Comparison of ENCODE assay signal across 16 cellular contexts in genomic region chr6:56650191-56650590, GRCh38.
"Had no signal": no experiment of that assay in that cellular context is flagged by ENCODE, and none has a peak within 500 bp of the region (broad histone marks: within the 10 kb centered on the region; RNA-seq: fewer than 3 reads in every experiment).

No MANE protein-coding gene starts in this region.

- H3K4me3 ChIP-seq: hepatocyte, transverse colon had no signal

- H3K4me3 Mint-ChIP-seq: activated T-helper 17 cell treated with anti-CD3 and anti-CD28 coated beads, Interleukin-2, amount 50 U/mL, for 72 hours; dendritic cell treated with granulocyte-macrophage colony-stimulating factor and Interleukin-4, amounts not matched to agents 40 ng/mL and 50 ng/mL, for 4 days; natural killer cell treated with Interleukin-12 subunit alpha and Interleukin-12 subunit beta and Interleukin-15 and Interleukin-18, amount 100 ng/mL, for 72 hours; stimulated activated naive B cell treated with anti-CD40 and anti-IgM and Interleukin-4, amounts not matched to agents 10 μg/mL and 1 μg/mL and 100 μg/mL, for 72 hours had no signal

- H3K27ac Mint-ChIP-seq: activated T-helper 17 cell treated with anti-CD3 and anti-CD28 coated beads, Interleukin-2, amount 50 U/mL, for 72 hours; dendritic cell treated with granulocyte-macrophage colony-stimulating factor and Interleukin-4, amounts not matched to agents 40 ng/mL and 50 ng/mL, for 4 days; natural killer cell treated with Interleukin-12 subunit alpha and Interleukin-12 subunit beta and Interleukin-15 and Interleukin-18, amount 100 ng/mL, for 72 hours; stimulated activated naive B cell treated with anti-CD40 and anti-IgM and Interleukin-4, amounts not matched to agents 10 μg/mL and 1 μg/mL and 100 μg/mL, for 72 hours had no signal

- H2AFZ ChIP-seq: hepatocyte had no signal

- H3K9me3 ChIP-seq: transverse colon had no signal

- ATAC-seq: activated T-helper 17 cell treated with anti-CD3 and anti-CD28 coated beads, Interleukin-2, amount 50 U/mL, for 72 hours; left ventricle myocardium superior; natural killer cell treated with Interleukin-12 subunit alpha and Interleukin-12 subunit beta and Interleukin-15 and Interleukin-18, amount 100 ng/mL, for 72 hours; stimulated activated naive B cell treated with anti-CD40 and anti-IgM and Interleukin-4, amounts not matched to agents 10 μg/mL and 1 μg/mL and 100 μg/mL, for 72 hours had no signal

- H3K9me3 Mint-ChIP-seq: activated T-helper 17 cell treated with anti-CD3 and anti-CD28 coated beads, Interleukin-2, amount 50 U/mL, for 72 hours; dendritic cell treated with granulocyte-macrophage colony-stimulating factor and Interleukin-4, amounts not matched to agents 40 ng/mL and 50 ng/mL, for 4 days; natural killer cell treated with Interleukin-12 subunit alpha and Interleukin-12 subunit beta and Interleukin-15 and Interleukin-18, amount 100 ng/mL, for 72 hours; stimulated activated naive B cell treated with anti-CD40 and anti-IgM and Interleukin-4, amounts not matched to agents 10 μg/mL and 1 μg/mL and 100 μg/mL, for 72 hours had no signal

- H3K4me2 ChIP-seq: hepatocyte had no signal

- H3K36me3 Mint-ChIP-seq: natural killer cell treated with Interleukin-12 subunit alpha and Interleukin-12 subunit beta and Interleukin-15 and Interleukin-18, amount 100 ng/mL, for 72 hours; stimulated activated naive B cell treated with anti-CD40 and anti-IgM and Interleukin-4, amounts not matched to agents 10 μg/mL and 1 μg/mL and 100 μg/mL, for 72 hours had no signal

- H3K27me3 Mint-ChIP-seq: activated T-helper 17 cell treated with anti-CD3 and anti-CD28 coated beads, Interleukin-2, amount 50 U/mL, for 72 hours; dendritic cell treated with granulocyte-macrophage colony-stimulating factor and Interleukin-4, amounts not matched to agents 40 ng/mL and 50 ng/mL, for 4 days had no signal

- DNase-seq: activated CD4-positive, alpha-beta T cell treated with anti-CD3 and anti-CD28 coated beads for 1 hour; activated CD4-positive, alpha-beta T cell treated with anti-CD3 and anti-CD28 coated beads, Interleukin-2, amount 50 U/mL, for 4 hours; activated naive CD4-positive, alpha-beta T cell treated with Interleukin-2 at 50 U/mL for 16 hours; anterior cingulate cortex; left ventricle myocardium superior; mesendoderm; posterior cingulate gyrus; stimulated activated CD4-positive, alpha-beta T cell treated with anti-CD3 and anti-CD28 coated beads, Interleukin-4, amount 100 ng/mL, for 1 hour; stimulated activated naive B cell treated with anti-CD40 and anti-IgM and Interleukin-4, amounts not matched to agents 10 μg/mL and 1 μg/mL and 100 μg/mL, for 72 hours; T1000; transverse colon had no signal

- H3K27me3 ChIP-seq: brain microvascular endothelial cell, hepatocyte, transverse colon had no signal

- H3K4me1 Mint-ChIP-seq: activated T-helper 17 cell treated with anti-CD3 and anti-CD28 coated beads, Interleukin-2, amount 50 U/mL, for 72 hours; stimulated activated naive B cell treated with anti-CD40 and anti-IgM and Interleukin-4, amounts not matched to agents 10 μg/mL and 1 μg/mL and 100 μg/mL, for 72 hours had no signal
